Comparison of ENCODE assay signal across 30 cellular contexts in the genomic region with DNA sequence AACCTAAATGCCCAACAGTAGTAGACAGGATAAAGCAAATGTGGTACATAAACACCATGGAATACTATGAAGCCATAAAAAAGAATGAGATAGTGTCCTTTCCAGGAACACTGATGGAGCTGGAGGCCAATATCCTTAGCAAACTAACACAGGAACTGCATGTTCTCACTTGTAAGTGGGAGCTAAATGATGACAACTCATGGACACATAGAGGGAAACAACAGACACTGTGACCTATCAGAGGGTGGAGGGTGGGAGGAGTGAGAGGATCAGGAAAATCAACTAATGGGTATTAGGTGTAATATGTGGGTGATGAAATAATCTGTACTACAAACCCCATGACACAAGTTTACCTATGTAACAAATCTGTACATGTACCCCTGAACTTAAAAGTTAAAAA.
"Had no signal": no experiment of that assay in that cellular context is flagged by ENCODE, and none has a peak within 500 bp of the region (broad histone marks: within the 10 kb centered on the region; RNA-seq: fewer than 3 reads in every experiment).

No MANE protein-coding gene starts in this region.

- H3K36me3 ChIP-seq: adrenal gland, gastrocnemius medialis, heart right ventricle had no signal

- FAIRE-seq: colon had no signal

- ATAC-seq: activated CD4-positive, alpha-beta T cell treated with anti-CD3 and anti-CD28 coated beads for 36 hours; activated CD8-positive, alpha-beta memory T cell treated with anti-CD3 and anti-CD28 coated beads, Interleukin-2, amount 10 ng/mL, durations not matched to agents 7 days and 5 days; activated CD8-positive, alpha-beta T cell treated with anti-CD3 and anti-CD28 coated beads, Interleukin-2, amount 10 ng/mL, durations not matched to agents 7 days and 5 days; activated naive CD8-positive, alpha-beta T cell treated with anti-CD3 and anti-CD28 coated beads, Interleukin-2, amount 50 U/mL, for 24 hours; body of pancreas; effector memory CD8-positive, alpha-beta T cell; foreskin keratinocyte; gastrocnemius medialis had no signal

- H3K27ac ChIP-seq: adrenal gland, body of pancreas, epithelial cell of prostate, foreskin keratinocyte, gastrocnemius medialis, heart right ventricle had no signal

- H3K9me3 ChIP-seq: adrenal gland, body of pancreas, gastrocnemius medialis, heart right ventricle had no signal

- H3K4me1 ChIP-seq: adrenal gland, body of pancreas had no signal

- H3K4me3 ChIP-seq: adrenal gland, body of pancreas, gastrocnemius medialis, heart right ventricle had no signal

- H3K27me3 ChIP-seq: adrenal gland, body of pancreas, foreskin keratinocyte, gastrocnemius medialis, heart right ventricle had no signal

- DNase-seq: activated CD4-positive, alpha-beta memory T cell treated with anti-CD3 and anti-CD28 coated beads for 36 hours; activated CD4-positive, alpha-beta T cell treated with anti-CD3 and anti-CD28 coated beads for 36 hours; activated CD4-positive, alpha-beta T cell treated with anti-CD3 and anti-CD28 coated beads, Interleukin-2, amount 10 ng/mL, durations not matched to agents 24 days and 14 days; activated CD4-positive, CD25-positive, alpha-beta regulatory T cell; activated CD4-positive, CD25-positive, alpha-beta regulatory T cell treated with anti-CD3 and anti-CD28 coated beads, Interleukin-2, amount 50 U/mL, for 72 hours; activated CD8-positive, alpha-beta memory T cell treated with anti-CD3 and anti-CD28 coated beads, Interleukin-2, amount 10 ng/mL, durations not matched to agents 7 days and 5 days; activated CD8-positive, alpha-beta memory T cell treated with anti-CD3 and anti-CD28 coated beads, Interleukin-2, amount 50 U/mL, for 4 hours; activated CD8-positive, alpha-beta T cell treated with anti-CD3 and anti-CD28 coated beads, Interleukin-2, amount 10 ng/mL, durations not matched to agents 7 days and 5 days; activated effector memory CD4-positive, alpha-beta T cell treated with anti-CD3 and anti-CD28 coated beads, Interleukin-2, amount 50 U/mL, for 16 hours; activated naive CD4-positive, alpha-beta T cell treated with anti-CD3 and anti-CD28 coated beads for 36 hours; activated naive CD8-positive, alpha-beta T cell treated with anti-CD3 and anti-CD28 coated beads for 36 hours; activated naive CD8-positive, alpha-beta T cell treated with anti-CD3 and anti-CD28 coated beads, Interleukin-2, amount 50 U/mL, for 24 hours; activated T-cell treated with anti-CD3 and anti-CD28 coated beads, Interleukin-2, amount 50 U/mL, for 1 hour; activated T-cell treated with anti-CD3 and anti-CD28 coated beads, Interleukin-2, amount 50 U/mL, for 48 hours; adrenal gland; amygdala; aorta; body of pancreas; caudate nucleus; cortex of kidney; dermis blood vessel endothelial cell; effector CD4-positive, alpha-beta T cell; effector memory CD8-positive, alpha-beta T cell; gastrocnemius medialis; glutamatergic neuron; heart right ventricle; T-helper 2 cell had no signal
